ENCODE assay signal across 9 cellular contexts in the genomic region with DNA sequence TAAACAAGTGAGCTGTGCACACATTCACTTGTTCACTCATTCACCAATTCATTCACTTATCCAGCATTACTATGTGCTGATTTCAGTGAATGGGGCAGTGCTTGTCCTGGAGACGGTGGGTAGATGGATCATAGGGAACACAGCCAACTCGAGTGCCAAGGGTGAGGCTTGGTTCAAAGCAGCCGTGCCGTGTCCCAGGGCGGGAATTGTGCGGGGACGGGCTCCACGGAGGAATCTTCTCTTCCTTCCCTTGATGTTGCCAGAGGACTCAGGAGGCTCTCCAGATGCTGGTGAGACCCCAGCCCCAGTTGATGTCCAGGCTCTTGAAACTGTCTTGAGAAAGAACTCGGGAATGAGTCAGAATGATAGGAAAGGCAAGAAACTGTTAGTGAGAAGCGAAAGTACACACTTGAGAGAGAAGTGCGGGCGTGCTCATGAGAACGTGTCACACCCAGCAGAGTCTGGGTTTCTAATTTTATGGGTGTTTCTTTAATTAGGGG. TPM values are rescaled to one million over a fixed set of nuclear protein-coding genes. Genes with fewer than 3 reads are reported as not detected.
DNase-seq lines count a peak whose midpoint lies in the region; ATAC-seq and TF ChIP-seq lines count a peak whose summit lies in the region.
"Had no signal": no experiment of that assay in that cellular context is flagged by ENCODE, and none has a peak within 500 bp of the region (broad histone marks: within the 10 kb centered on the region; RNA-seq: fewer than 3 reads in every experiment).

No MANE protein-coding gene starts in this region.

- H3K4me2 ChIP-seq in OCI-LY3 (ENCODE audit: low read length), result peak overlapping the region; percentile 86
- H3K4me2 ChIP-seq in mesendoderm (ENCODE audit: low read length), result no peak overlapping the region

- no peak overlapping the region for H3K18ac ChIP-seq in mesendoderm (ENCODE audit: low read length)

- H3K27me3 ChIP-seq in OCI-LY3 (ENCODE audit: low read depth, low read length) (no peaks in the 10 kb centered on the region), skeletal muscle tissue (ENCODE audit: control insufficient read depth in 3 of 3, insufficient read depth in 3 of 3, low read length in 3 of 3) (peaks cover 0 to 8% (median 5%) of the 10 kb centered on the region in 3 donors), mesendoderm (ENCODE audit: insufficient read depth, low read length, poor library complexity) (no peaks in the 10 kb centered on the region)

- WGBS in mesendoderm (ENCODE audit: extremely low coverage, insufficient coverage, low lambda C conversion rate), result no CpG with 5 or more reads among the region's 13 CpGs

- H3K9me3 ChIP-seq in OCI-LY3 (ENCODE audit: insufficient read depth, low read length) (no peaks in the 10 kb centered on the region), skeletal muscle tissue (ENCODE audit: control insufficient read depth in 3 of 3, low read length in 3 of 3) (no peaks in the 10 kb centered on the region)

- no peak for DNase-seq in mesendoderm
- no peak for DNase-seq in DMS53 treated with DMSO at 0.1 percent for 48 hours (lab: John Stamatoyannopoulos, UW; ENCODE audit: unreplicated experiment)
- DNase-seq in stimulated activated CD4-positive, alpha-beta T cell treated with anti-CD3 and anti-CD28 coated beads, Interleukin-2, amount 100 ng/mL, for 48 hours, result no peak
- DNase-seq: erythroblast, NCI-H82 had no signal

- H3K23ac ChIP-seq in mesendoderm (ENCODE audit: low read length), result no peak overlapping the region

- ATAC-seq in GM19043 (IDR thresholded peaks at IDR 0.05; ENCODE audit: low read depth, unreplicated experiment) (peak; percentile 54), HG02759 (IDR thresholded peaks at IDR 0.05; ENCODE audit: unreplicated experiment) (peak; percentile 58)

- TF ChIP-seq CTCF in OCI-LY3 (IDR thresholded peaks at IDR 0.05; ENCODE audit: low read depth, low read length), result no peak

- H3K79me1 ChIP-seq in mesendoderm (ENCODE audit: low read length), result no peaks in the 10 kb centered on the region

- H3K27ac ChIP-seq in OCI-LY3 (ENCODE audit: low read length) (peak overlapping the region; percentile 32; the same call in 1 of the 2 replicates), skeletal muscle tissue (ENCODE audit: low read depth, low read length) (peak overlapping the region; percentile 38), mesendoderm (ENCODE audit: low read depth, low read length) (no peak overlapping the region)

- H4K5ac ChIP-seq in mesendoderm (ENCODE audit: low read length), result no peak overlapping the region

- H3K4me3 ChIP-seq in OCI-LY3 (ENCODE audit: low read length), result peak overlapping the region; percentile 56
- H3K4me3 ChIP-seq in skeletal muscle tissue (ENCODE audit: low read length in 3 of 3), result no peak overlapping the region
- H3K4me3 ChIP-seq in mesendoderm (ENCODE audit: low read length), result no peak overlapping the region

- H2AFZ ChIP-seq in OCI-LY3 (ENCODE audit: low read depth, low read length), result no peak overlapping the region

- H3K79me2 ChIP-seq in OCI-LY3 (ENCODE audit: low read length), result no peaks in the 10 kb centered on the region
- H3K79me2 ChIP-seq in mesendoderm (ENCODE audit: control insufficient read depth, insufficient read depth, low read length), result no peaks in the 10 kb centered on the region

- peaks cover 37% of the 10 kb centered on the region for H3K4me1 ChIP-seq in OCI-LY3 (ENCODE audit: low read length)
- peaks cover 0 to 14% (median 11%) of the 10 kb centered on the region in 3 donors for H3K4me1 ChIP-seq in skeletal muscle tissue (ENCODE audit: control insufficient read depth in 3 of 3, insufficient read depth in 3 of 3, low read length in 3 of 3)
- H3K4me1 ChIP-seq in mesendoderm (ENCODE audit: control insufficient read depth, low read depth, low read length), result peaks cover 13% of the 10 kb centered on the region

- no peak overlapping the region for H2BK5ac ChIP-seq in mesendoderm (ENCODE audit: low read length)

- H3K9ac ChIP-seq in OCI-LY3 (ENCODE audit: low read length) (0 out of 2 replicates have a peak overlapping the region, but pooled peaks have one; percentile 22), skeletal muscle tissue (ENCODE audit: low read depth in 1 of 3, low read length in 3 of 3) (no peak overlapping the region), mesendoderm (ENCODE audit: low read length) (no peak overlapping the region)

- H3K36me3 ChIP-seq in OCI-LY3 (replicated peaks; ENCODE audit: low read depth, low read length) (no peaks in the 10 kb centered on the region), skeletal muscle tissue (ENCODE audit: control insufficient read depth in 3 of 3, insufficient read depth in 3 of 3, low read length in 3 of 3) (no peaks in the 10 kb centered on the region), mesendoderm (ENCODE audit: control insufficient read depth, insufficient read depth, low read length) (no peaks in the 10 kb centered on the region)

- H2AK5ac ChIP-seq in mesendoderm (ENCODE audit: low read length), result no peak overlapping the region

- no peaks in the 10 kb centered on the region for H4K20me1 ChIP-seq in OCI-LY3 (ENCODE audit: insufficient read depth, low read length)

- H2BK120ac ChIP-seq in mesendoderm (ENCODE audit: low read depth, low read length), result no peak overlapping the region

- H3K56ac ChIP-seq in mesendoderm (ENCODE audit: low read length), result no peak overlapping the region

- H3K4ac ChIP-seq in mesendoderm (ENCODE audit: low read depth, low read length), result no peak overlapping the region

- H4K8ac ChIP-seq in mesendoderm (ENCODE audit: low read depth, low read length), result no peak overlapping the region

- H2BK15ac ChIP-seq in mesendoderm (replicated peaks; ENCODE audit: low read depth), result no peak overlapping the region

RNA-seq across cellular contexts. Expression of a gene that starts 3.0 kb away (rescaled TPM):
- under 0.01 TPM for total RNA-seq in skeletal muscle tissue
- 0.06 TPM for polyA plus RNA-seq in mesendoderm (2013, experiment 1 of 2)
- 0.04 TPM for polyA plus RNA-seq in mesendoderm (2013, experiment 2 of 2)
